34 cellular contexts compared by ENCODE assay signal in genomic region chr6:160365117-160365516, GRCh38. TPM values are rescaled to one million over a fixed set of nuclear protein-coding genes. Genes with fewer than 3 reads are reported as not detected.
"Had no signal": no experiment of that assay in that cellular context is flagged by ENCODE, and none has a peak within 500 bp of the region (broad histone marks: within the 10 kb centered on the region; RNA-seq: fewer than 3 reads in every experiment).

No MANE protein-coding gene starts in this region.

- H3K27me3 Mint-ChIP-seq: dendritic cell treated with granulocyte-macrophage colony-stimulating factor and Interleukin-4, amounts not matched to agents 40 ng/mL and 50 ng/mL, for 4 days had no signal

- H3K36me3 Mint-ChIP-seq: immature natural killer cell; naive B cell; stimulated activated naive B cell treated with anti-CD40 and anti-IgM and Interleukin-4, amounts not matched to agents 10 μg/mL and 1 μg/mL and 100 μg/mL, for 72 hours had no signal

- H3K9me3 Mint-ChIP-seq: activated CD4-positive, alpha-beta memory T cell treated with anti-CD3 and anti-CD28 coated beads, Interleukin-2, amount 10 ng/mL, durations not matched to agents 7 days and 5 days; activated T-cell treated with anti-CD3 and anti-CD28 coated beads, Interleukin-2, amount 50 U/mL, for 4 hours; dendritic cell treated with granulocyte-macrophage colony-stimulating factor and Interleukin-4, amounts not matched to agents 40 ng/mL and 50 ng/mL, for 4 days; endodermal cell; nephron progenitor cell had no signal

- H3K9me3 ChIP-seq: gastrocnemius medialis, neutrophil, thyroid gland, upper lobe of left lung had no signal

- H3K4me3 Mint-ChIP-seq: activated CD4-positive, alpha-beta memory T cell treated with anti-CD3 and anti-CD28 coated beads, Interleukin-2, amount 10 ng/mL, durations not matched to agents 7 days and 5 days; activated T-cell treated with anti-CD3 and anti-CD28 coated beads, Interleukin-2, amount 50 U/mL, for 4 hours; activated T-helper 17 cell treated with anti-CD3 and anti-CD28 coated beads, Interleukin-2, amount 50 U/mL, for 72 hours; central memory CD8-positive, alpha-beta T cell; dendritic cell treated with granulocyte-macrophage colony-stimulating factor and Interleukin-4, amounts not matched to agents 40 ng/mL and 50 ng/mL, for 4 days; endodermal cell; immature natural killer cell; naive B cell; nephron progenitor cell; stimulated activated naive B cell treated with anti-CD40 and anti-IgM and Interleukin-4, amounts not matched to agents 10 μg/mL and 1 μg/mL and 100 μg/mL, for 72 hours had no signal

- H3K27me3 ChIP-seq: brain microvascular endothelial cell, gastrocnemius medialis, neutrophil, sigmoid colon, stomach, thyroid gland, upper lobe of left lung had no signal

- H3K36me3 ChIP-seq: brain microvascular endothelial cell, gastrocnemius medialis, neutrophil, sigmoid colon, stomach, thyroid gland, upper lobe of left lung, WERI-Rb-1 had no signal

- H3K4me1 Mint-ChIP-seq: activated CD4-positive, alpha-beta memory T cell treated with anti-CD3 and anti-CD28 coated beads, Interleukin-2, amount 10 ng/mL, durations not matched to agents 7 days and 5 days; activated T-helper 17 cell treated with anti-CD3 and anti-CD28 coated beads, Interleukin-2, amount 50 U/mL, for 72 hours; central memory CD8-positive, alpha-beta T cell; immature natural killer cell; naive B cell; nephron progenitor cell; stimulated activated naive B cell treated with anti-CD40 and anti-IgM and Interleukin-4, amounts not matched to agents 10 μg/mL and 1 μg/mL and 100 μg/mL, for 72 hours had no signal

- H3K27ac ChIP-seq: brain microvascular endothelial cell, neutrophil, sigmoid colon, stomach, thyroid gland, upper lobe of left lung, WERI-Rb-1 had no signal

- H3K27ac Mint-ChIP-seq: activated CD4-positive, alpha-beta memory T cell treated with anti-CD3 and anti-CD28 coated beads, Interleukin-2, amount 10 ng/mL, durations not matched to agents 7 days and 5 days; dendritic cell treated with granulocyte-macrophage colony-stimulating factor and Interleukin-4, amounts not matched to agents 40 ng/mL and 50 ng/mL, for 4 days; endodermal cell; naive B cell; nephron progenitor cell; stimulated activated naive B cell treated with anti-CD40 and anti-IgM and Interleukin-4, amounts not matched to agents 10 μg/mL and 1 μg/mL and 100 μg/mL, for 72 hours had no signal

- H3K4me1 ChIP-seq: sigmoid colon, thyroid gland had no signal

- H3K4me3 ChIP-seq: gastrocnemius medialis, lung, sigmoid colon, smooth muscle cell, stomach, thyroid gland, upper lobe of left lung had no signal

- ATAC-seq: activated CD4-positive, CD25-positive, alpha-beta regulatory T cell treated with anti-CD3 and anti-CD28 coated beads, Interleukin-2, amount 50 U/mL, for 24 hours; activated T-cell treated with anti-CD3 and anti-CD28 coated beads, Interleukin-2, amount 50 U/mL, for 4 hours; activated T-helper 17 cell treated with anti-CD3 and anti-CD28 coated beads, Interleukin-2, amount 50 U/mL, for 72 hours; gastrocnemius medialis; left lobe of liver; stimulated activated naive B cell treated with anti-CD40 and anti-IgM and Interleukin-4, amounts not matched to agents 10 μg/mL and 1 μg/mL and 100 μg/mL, for 72 hours had no signal

- DNase-seq: activated CD4-positive, alpha-beta memory T cell treated with anti-CD3 and anti-CD28 coated beads, Interleukin-2, amount 10 ng/mL, durations not matched to agents 7 days and 5 days; activated CD4-positive, alpha-beta T cell treated with anti-CD3 and anti-CD28 coated beads for 48 hours; activated CD8-positive, alpha-beta memory T cell treated with anti-CD3 and anti-CD28 coated beads, Interleukin-2, amount 50 U/mL, for 48 hours; activated gamma-delta T cell treated with Interleukin-2 at 50 U/mL for 16 hours; activated naive CD4-positive, alpha-beta T cell treated with anti-CD3 and anti-CD28 coated beads, Interleukin-2, amount 50 U/mL, for 16 hours; activated T-cell treated with anti-CD3 and anti-CD28 coated beads, Interleukin-2, amount 50 U/mL, for 4 hours; amniotic stem cell; brain microvascular endothelial cell; endodermal cell; gastrocnemius medialis; hippocampal formation; immature natural killer cell; kidney; naive B cell; nephron progenitor cell; retina; sigmoid colon; stimulated activated CD4-positive, alpha-beta T cell treated with anti-CD3 and anti-CD28 coated beads, Interleukin-15, amount 100 ng/mL, for 24 hours; stimulated activated CD4-positive, alpha-beta T cell treated with anti-CD3 and anti-CD28 coated beads, Interleukin-2, amount 100 ng/mL, for 24 hours; stimulated activated naive B cell treated with anti-CD40 and anti-IgM and Interleukin-4, amounts not matched to agents 10 μg/mL and 1 μg/mL and 100 μg/mL, for 72 hours; stomach; thyroid gland; upper lobe of left lung; WERI-Rb-1 had no signal

- H3K4me2 ChIP-seq: smooth muscle cell had no signal

RNA-seq across cellular contexts. Expression of gene SLC22A3, which starts 16.9 kb away (rescaled TPM):
- total RNA-seq: activated CD4-positive, alpha-beta memory T cell treated with anti-CD3 and anti-CD28 coated beads, Interleukin-2, amount 10 ng/mL, durations not matched to agents 7 days and 5 days; osteocyte; T-helper 1 cell treated with Interleukin-12 subunit alpha and Interleukin-12 subunit beta and Interleukin-4 antibody, amounts not matched to agents 30 ng/mL and 1 ng/mL, for 36 hours had no signal
